ENCODE assay signal across 1 cellular context in genomic region chr1:40662864-40663263, GRCh38.
TF ChIP-seq lines count a peak whose summit lies in the region.

No MANE protein-coding gene starts in this region.

TF ChIP-seq in WTC11, 78 proteins besides CTCF, POLR2A, EP300 and RAD21:
- TF ChIP-seq AFF4 (CRISPR knock-in tag; IDR thresholded peaks at IDR 0.05; ENCODE audit: borderline replicate concordance) (no peak), ATF6 (CRISPR knock-in tag; IDR thresholded peaks at IDR 0.05) (no peak), HMGXB4 (CRISPR knock-in tag; IDR thresholded peaks at IDR 0.05) (no peak), E2F5 (CRISPR knock-in tag; IDR thresholded peaks at IDR 0.05) (no peak), ZNF423 (CRISPR knock-in tag; IDR thresholded peaks at IDR 0.05) (no peak), HMGA2 (CRISPR knock-in tag; IDR thresholded peaks at IDR 0.05) (no peak), JUN (CRISPR knock-in tag; IDR thresholded peaks at IDR 0.05) (no peak), CREM (CRISPR knock-in tag; IDR thresholded peaks at IDR 0.05) (no peak), E2F4 (CRISPR knock-in tag; IDR thresholded peaks at IDR 0.05; ENCODE audit: borderline replicate concordance, low read depth) (no peak), KAT7 (CRISPR knock-in tag; IDR thresholded peaks at IDR 0.05; ENCODE audit: borderline replicate concordance) (no peak), ZNF416 (CRISPR knock-in tag; IDR thresholded peaks at IDR 0.05) (no peak), FOXP1 (CRISPR knock-in tag; IDR thresholded peaks at IDR 0.05; ENCODE audit: borderline replicate concordance) (no peak), ATF2 (CRISPR knock-in tag; IDR thresholded peaks at IDR 0.05; ENCODE audit: borderline replicate concordance, low read depth) (no peak), ZNF532 (CRISPR knock-in tag; IDR thresholded peaks at IDR 0.05; ENCODE audit: borderline replicate concordance) (no peak)
